31 cellular contexts compared by ENCODE assay signal in the genomic region with DNA sequence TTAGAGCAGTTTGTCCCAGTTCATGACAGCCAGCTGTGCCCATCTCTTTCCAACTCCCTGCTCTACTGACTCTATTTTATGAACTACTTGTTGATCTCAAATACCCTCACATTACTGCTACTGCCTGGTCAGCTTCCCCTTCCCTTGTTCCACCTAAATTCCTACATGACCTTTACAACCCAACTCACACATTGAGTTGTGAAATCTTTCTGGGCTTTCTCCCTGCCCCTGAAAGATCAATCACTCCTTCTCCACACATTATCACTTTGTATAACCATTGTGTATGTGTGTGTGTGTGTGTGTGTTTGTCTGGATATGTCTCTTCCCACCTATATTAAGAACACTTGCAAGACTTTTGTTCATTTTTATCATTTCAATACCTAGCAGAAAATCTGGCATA.
"Had no signal": no experiment of that assay in that cellular context is flagged by ENCODE, and none has a peak within 500 bp of the region (broad histone marks: within the 10 kb centered on the region; RNA-seq: fewer than 3 reads in every experiment).

No MANE protein-coding gene starts in this region.

- ATAC-seq: activated CD8-positive, alpha-beta T cell treated with anti-CD3 and anti-CD28 coated beads for 36 hours; activated naive CD4-positive, alpha-beta T cell treated with anti-CD3 and anti-CD28 coated beads, Interleukin-2, amount 50 U/mL, for 72 hours; activated T-cell treated with anti-CD3 and anti-CD28 coated beads, Interleukin-2, amount 50 U/mL, for 4 hours; activated T-cell treated with anti-CD3 and anti-CD28 coated beads, Interleukin-2, amount 50 U/mL, for 72 hours; activated T-helper 17 cell treated with anti-CD3 and anti-CD28 coated beads, Interleukin-2, amount 50 U/mL, for 72 hours; body of pancreas had no signal

- H3K27ac ChIP-seq: adrenal gland, body of pancreas, brain microvascular endothelial cell, breast epithelium, VCaP had no signal

- H3K9me3 ChIP-seq: adrenal gland, body of pancreas, breast epithelium had no signal

- H3K36me3 ChIP-seq: adrenal gland, brain microvascular endothelial cell, breast epithelium had no signal

- H3K4me3 ChIP-seq: adrenal gland, body of pancreas, breast epithelium had no signal

- H3K27me3 ChIP-seq: adrenal gland, body of pancreas, brain microvascular endothelial cell, breast epithelium had no signal

- DNase-seq: activated B cell treated with CpG ODN at 0.5 μM for 24 hours; activated CD4-positive, alpha-beta memory T cell treated with anti-CD3 and anti-CD28 coated beads for 36 hours; activated CD4-positive, alpha-beta T cell treated with anti-CD3 and anti-CD28 coated beads for 4 hours; activated CD4-positive, alpha-beta T cell treated with anti-CD3 and anti-CD28 coated beads, Interleukin-2, amount 10 ng/mL, durations not matched to agents 24 days and 14 days; activated CD4-positive, alpha-beta T cell treated with anti-CD3 and anti-CD28 coated beads, Interleukin-2, amount 50 U/mL, for 1 hour; activated CD4-positive, alpha-beta T cell treated with anti-CD3 and anti-CD28 coated beads, Interleukin-2, amount 50 U/mL, for 4 hours; activated CD4-positive, CD25-positive, alpha-beta regulatory T cell treated with anti-CD3 and anti-CD28 coated beads, Interleukin-2, amount 50 U/mL, for 72 hours; activated CD8-positive, alpha-beta memory T cell treated with anti-CD3 and anti-CD28 coated beads, Interleukin-2, amount 50 U/mL, for 4 hours; activated CD8-positive, alpha-beta T cell treated with anti-CD3 and anti-CD28 coated beads for 36 hours; activated gamma-delta T cell; activated naive CD4-positive, alpha-beta T cell; activated naive CD4-positive, alpha-beta T cell treated with anti-CD3 and anti-CD28 coated beads for 36 hours; activated naive CD4-positive, alpha-beta T cell treated with anti-CD3 and anti-CD28 coated beads, Interleukin-2, amount 50 U/mL, for 16 hours; activated naive CD8-positive, alpha-beta T cell treated with anti-CD3 and anti-CD28 coated beads for 36 hours; activated T-cell treated with anti-CD3 and anti-CD28 coated beads for 4 hours; activated T-cell treated with anti-CD3 and anti-CD28 coated beads, Interleukin-2, amount 50 U/mL, for 1 hour; activated T-cell treated with anti-CD3 and anti-CD28 coated beads, Interleukin-2, amount 50 U/mL, for 4 hours; activated T-cell treated with anti-CD3 and anti-CD28 coated beads, Interleukin-2, amount 50 U/mL, for 72 hours; adrenal gland; amniotic stem cell; aorta; body of pancreas; brain microvascular endothelial cell; central memory CD4-positive, alpha-beta T cell; T-helper 1 cell; T-helper 2 cell; T-helper 9 cell had no signal

- H3K4me1 ChIP-seq: breast epithelium had no signal
